1 cellular context compared by ENCODE assay signal in the genomic region with DNA sequence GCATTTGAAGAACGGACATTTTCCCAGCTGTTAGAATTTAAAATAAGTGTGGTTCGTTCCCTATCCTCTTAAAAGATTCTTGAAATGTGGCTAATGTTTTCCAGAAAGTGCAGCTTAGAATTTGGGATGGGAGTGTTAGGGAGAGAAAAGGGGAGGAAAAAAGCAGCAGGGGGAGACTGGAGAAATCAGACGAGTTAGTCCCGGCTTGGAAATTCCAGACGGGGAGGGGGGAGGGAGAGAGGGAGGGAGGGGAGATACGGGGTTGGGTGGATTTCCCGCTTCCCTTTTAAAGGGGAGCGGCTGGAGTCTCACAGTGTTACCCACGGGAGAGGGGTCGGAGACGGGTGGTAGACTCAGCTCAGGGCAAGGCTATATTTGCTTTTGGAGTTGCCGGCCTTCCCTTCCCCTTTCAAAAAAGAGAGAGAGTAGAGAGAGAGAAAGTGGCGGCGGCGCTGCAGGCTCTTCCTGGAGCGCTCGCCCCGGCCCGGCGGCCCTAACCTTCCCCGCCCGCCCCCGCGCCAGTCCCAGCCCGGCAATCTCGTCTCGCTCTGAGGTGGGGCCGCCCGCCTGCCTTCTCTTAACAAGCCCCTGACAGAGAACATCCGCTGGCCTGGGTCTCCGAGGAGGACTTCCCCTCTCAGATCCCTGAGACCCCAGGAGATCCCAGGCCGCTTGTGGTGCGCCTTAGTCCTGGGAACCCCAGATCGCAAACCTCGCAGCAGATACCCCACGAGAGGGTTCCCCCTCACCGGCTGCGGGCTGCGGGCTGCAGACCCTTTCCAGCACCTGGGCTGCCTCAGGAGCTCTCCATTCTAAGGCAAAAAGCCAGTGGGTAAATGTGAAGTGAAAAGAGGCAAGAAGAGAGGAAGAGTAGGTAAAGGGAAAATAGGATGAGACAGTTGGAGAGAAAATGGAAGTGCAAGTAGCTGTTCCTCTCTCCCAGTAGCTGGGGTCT.
TF ChIP-seq lines count a peak whose summit lies in the region.

No MANE protein-coding gene starts in this region.

TF ChIP-seq in HepG2, 621 proteins besides CTCF, POLR2A, EP300 and RAD21 (continues in another document):
- TF ChIP-seq KLF12 (CRISPR knock-in tag; IDR thresholded peaks at IDR 0.05; ENCODE audit: borderline replicate concordance), result peak; percentile 49; the same call in 1 of the 2 replicates
- no peak for TF ChIP-seq ZNF790 (CRISPR knock-in tag; IDR thresholded peaks at IDR 0.05; ENCODE audit: borderline replicate concordance)
- no peak for TF ChIP-seq EEA1 (CRISPR knock-in tag; IDR thresholded peaks at IDR 0.05; ENCODE audit: borderline replicate concordance)
- no peak for TF ChIP-seq SRF (IDR thresholded peaks at IDR 0.05; ENCODE audit: low read depth, low read length)
- TF ChIP-seq ARNT2 (CRISPR knock-in tag; IDR thresholded peaks at IDR 0.05; ENCODE audit: low read depth), result no peak
- no peak for TF ChIP-seq SATB2 (CRISPR knock-in tag; IDR thresholded peaks at IDR 0.05)
- TF ChIP-seq TFDP1 (CRISPR knock-in tag; IDR thresholded peaks at IDR 0.05; ENCODE audit: borderline replicate concordance), result peak; percentile 39; the same call in 1 of the 2 replicates
- no peak for TF ChIP-seq PHF5A (CRISPR knock-in tag; IDR thresholded peaks at IDR 0.05; ENCODE audit: low read depth, unreplicated experiment)
- TF ChIP-seq, protein P1, sequence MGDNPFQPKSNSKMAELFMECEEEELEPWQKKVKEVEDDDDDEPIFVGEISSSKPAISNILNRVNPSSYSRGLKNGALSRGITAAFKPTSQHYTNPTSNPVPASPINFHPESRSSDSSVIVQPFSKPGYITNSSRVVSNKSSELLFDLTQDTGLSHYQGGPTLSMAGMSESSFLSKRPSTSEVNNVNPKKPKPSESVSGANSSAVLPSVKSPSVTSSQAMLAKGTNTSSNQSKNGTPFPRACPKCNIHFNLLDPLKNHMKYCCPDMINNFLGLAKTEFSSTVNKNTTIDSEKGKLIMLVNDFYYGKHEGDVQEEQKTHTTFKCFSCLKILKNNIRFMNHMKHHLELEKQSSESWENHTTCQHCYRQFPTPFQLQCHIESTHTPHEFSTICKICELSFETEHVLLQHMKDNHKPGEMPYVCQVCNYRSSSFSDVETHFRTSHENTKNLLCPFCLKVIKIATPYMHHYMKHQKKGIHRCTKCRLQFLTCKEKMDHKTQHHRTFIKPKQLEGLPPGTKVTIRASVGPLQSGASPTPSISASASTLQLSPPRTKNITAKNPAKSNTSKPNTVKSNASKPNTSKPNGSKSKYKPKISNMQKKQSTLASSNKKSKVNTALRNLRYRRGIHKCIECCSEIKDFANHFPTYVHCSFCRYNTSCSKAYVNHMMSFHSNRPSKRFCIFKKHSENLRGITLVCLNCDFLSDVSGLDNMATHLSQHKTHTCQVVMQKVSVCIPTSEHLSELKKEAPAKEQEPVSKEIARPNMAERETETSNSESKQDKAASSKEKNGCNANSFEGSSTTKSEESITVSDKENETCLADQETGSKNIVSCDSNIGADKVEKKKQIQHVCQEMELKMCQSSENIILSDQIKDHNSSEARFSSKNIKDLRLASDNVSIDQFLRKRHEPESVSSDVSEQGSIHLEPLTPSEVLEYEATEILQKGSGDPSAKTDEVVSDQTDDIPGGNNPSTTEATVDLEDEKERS (CRISPR knock-in tag; IDR thresholded peaks at IDR 0.05), result no peak
- TF ChIP-seq MAFK (conservative IDR thresholded peaks at IDR 0.05 in 1 of 2, IDR thresholded peaks at IDR 0.05 in 1 of 2; ENCODE audit: low read length in 2 of 2), result no peak
- TF ChIP-seq, protein P2, sequence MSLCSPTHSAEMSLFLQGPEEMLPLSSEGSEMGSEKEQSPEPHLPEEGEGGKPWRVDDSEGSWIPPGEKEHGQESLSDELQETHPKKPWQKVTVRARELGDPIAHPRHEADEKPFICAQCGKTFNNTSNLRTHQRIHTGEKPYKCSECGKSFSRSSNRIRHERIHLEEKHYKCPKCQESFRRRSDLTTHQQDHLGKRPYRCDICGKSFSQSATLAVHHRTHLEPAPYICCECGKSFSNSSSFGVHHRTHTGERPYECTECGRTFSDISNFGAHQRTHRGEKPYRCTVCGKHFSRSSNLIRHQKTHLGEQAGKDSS (CRISPR knock-in tag; IDR thresholded peaks at IDR 0.05; ENCODE audit: borderline replicate concordance, low read depth), result peak; percentile 70; the same call in 1 of the 2 replicates
- no peak for TF ChIP-seq SSRP1 (CRISPR knock-in tag; IDR thresholded peaks at IDR 0.05)
- no peak for TF ChIP-seq RFX5 (IDR thresholded peaks at IDR 0.05; ENCODE audit: low read depth, low read length)
- TF ChIP-seq KMT2B (CRISPR knock-in tag; IDR thresholded peaks at IDR 0.05), result peak; percentile 65; the same call in 1 of the 2 replicates
- TF ChIP-seq KLF9 (CRISPR knock-in tag; IDR thresholded peaks at IDR 0.05; ENCODE audit: low read depth), result no peak
- TF ChIP-seq ZHX2 (IDR thresholded peaks at IDR 0.05; ENCODE audit: low read depth), result no peak
- no peak for TF ChIP-seq ZHX2 (CRISPR knock-in tag; IDR thresholded peaks at IDR 0.05; ENCODE audit: borderline replicate concordance)
- TF ChIP-seq ZFP90 (CRISPR knock-in tag; IDR thresholded peaks at IDR 0.05; ENCODE audit: borderline replicate concordance), result 0 out of 2 replicates have a peak, but pooled peaks have one; percentile 66
- no peak for TF ChIP-seq ZNF672 (CRISPR knock-in tag; IDR thresholded peaks at IDR 0.05)
- no peak for TF ChIP-seq ZNF460 (CRISPR knock-in tag; IDR thresholded peaks at IDR 0.05; ENCODE audit: borderline replicate concordance)
- no peak for TF ChIP-seq MTF2 (CRISPR knock-in tag; IDR thresholded peaks at IDR 0.05; ENCODE audit: borderline replicate concordance)
- TF ChIP-seq PTBP1 (IDR thresholded peaks at IDR 0.05; ENCODE audit: low read depth, low read length, poor library complexity, severe bottlenecking), result no peak
- no peak for TF ChIP-seq TBX3 (IDR thresholded peaks at IDR 0.05; ENCODE audit: borderline replicate concordance)
- TF ChIP-seq, protein P3, sequence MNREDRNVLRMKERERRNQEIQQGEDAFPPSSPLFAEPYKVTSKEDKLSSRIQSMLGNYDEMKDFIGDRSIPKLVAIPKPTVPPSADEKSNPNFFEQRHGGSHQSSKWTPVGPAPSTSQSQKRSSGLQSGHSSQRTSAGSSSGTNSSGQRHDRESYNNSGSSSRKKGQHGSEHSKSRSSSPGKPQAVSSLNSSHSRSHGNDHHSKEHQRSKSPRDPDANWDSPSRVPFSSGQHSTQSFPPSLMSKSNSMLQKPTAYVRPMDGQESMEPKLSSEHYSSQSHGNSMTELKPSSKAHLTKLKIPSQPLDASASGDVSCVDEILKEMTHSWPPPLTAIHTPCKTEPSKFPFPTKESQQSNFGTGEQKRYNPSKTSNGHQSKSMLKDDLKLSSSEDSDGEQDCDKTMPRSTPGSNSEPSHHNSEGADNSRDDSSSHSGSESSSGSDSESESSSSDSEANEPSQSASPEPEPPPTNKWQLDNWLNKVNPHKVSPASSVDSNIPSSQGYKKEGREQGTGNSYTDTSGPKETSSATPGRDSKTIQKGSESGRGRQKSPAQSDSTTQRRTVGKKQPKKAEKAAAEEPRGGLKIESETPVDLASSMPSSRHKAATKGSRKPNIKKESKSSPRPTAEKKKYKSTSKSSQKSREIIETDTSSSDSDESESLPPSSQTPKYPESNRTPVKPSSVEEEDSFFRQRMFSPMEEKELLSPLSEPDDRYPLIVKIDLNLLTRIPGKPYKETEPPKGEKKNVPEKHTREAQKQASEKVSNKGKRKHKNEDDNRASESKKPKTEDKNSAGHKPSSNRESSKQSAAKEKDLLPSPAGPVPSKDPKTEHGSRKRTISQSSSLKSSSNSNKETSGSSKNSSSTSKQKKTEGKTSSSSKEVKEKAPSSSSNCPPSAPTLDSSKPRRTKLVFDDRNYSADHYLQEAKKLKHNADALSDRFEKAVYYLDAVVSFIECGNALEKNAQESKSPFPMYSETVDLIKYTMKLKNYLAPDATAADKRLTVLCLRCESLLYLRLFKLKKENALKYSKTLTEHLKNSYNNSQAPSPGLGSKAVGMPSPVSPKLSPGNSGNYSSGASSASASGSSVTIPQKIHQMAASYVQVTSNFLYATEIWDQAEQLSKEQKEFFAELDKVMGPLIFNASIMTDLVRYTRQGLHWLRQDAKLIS (CRISPR knock-in tag; IDR thresholded peaks at IDR 0.05), result no peak
- TF ChIP-seq ZFP36 (IDR thresholded peaks at IDR 0.05; ENCODE audit: borderline replicate concordance, low read depth, low read length, partially characterized antibody), result no peak
- TF ChIP-seq NFRKB (IDR thresholded peaks at IDR 0.05), result no peak
- TF ChIP-seq, protein P4, sequence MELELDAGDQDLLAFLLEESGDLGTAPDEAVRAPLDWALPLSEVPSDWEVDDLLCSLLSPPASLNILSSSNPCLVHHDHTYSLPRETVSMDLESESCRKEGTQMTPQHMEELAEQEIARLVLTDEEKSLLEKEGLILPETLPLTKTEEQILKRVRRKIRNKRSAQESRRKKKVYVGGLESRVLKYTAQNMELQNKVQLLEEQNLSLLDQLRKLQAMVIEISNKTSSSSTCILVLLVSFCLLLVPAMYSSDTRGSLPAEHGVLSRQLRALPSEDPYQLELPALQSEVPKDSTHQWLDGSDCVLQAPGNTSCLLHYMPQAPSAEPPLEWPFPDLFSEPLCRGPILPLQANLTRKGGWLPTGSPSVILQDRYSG (CRISPR knock-in tag; IDR thresholded peaks at IDR 0.05), result no peak
- TF ChIP-seq, protein P5, sequence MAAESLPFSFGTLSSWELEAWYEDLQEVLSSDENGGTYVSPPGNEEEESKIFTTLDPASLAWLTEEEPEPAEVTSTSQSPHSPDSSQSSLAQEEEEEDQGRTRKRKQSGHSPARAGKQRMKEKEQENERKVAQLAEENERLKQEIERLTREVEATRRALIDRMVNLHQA (CRISPR knock-in tag; IDR thresholded peaks at IDR 0.05), result no peak
- TF ChIP-seq NR0B2 (CRISPR knock-in tag; IDR thresholded peaks at IDR 0.05), result no peak
- no peak for TF ChIP-seq ZSCAN22 (CRISPR knock-in tag; IDR thresholded peaks at IDR 0.05)
- TF ChIP-seq ASH2L (IDR thresholded peaks at IDR 0.05; ENCODE audit: insufficient read length, low read depth, low read length), result peak; percentile 95
- peak; percentile 61 for TF ChIP-seq HNRNPK (IDR thresholded peaks at IDR 0.05; ENCODE audit: low read depth, low read length, poor library complexity, severe bottlenecking)
- TF ChIP-seq ZNF274 (CRISPR knock-in tag; IDR thresholded peaks at IDR 0.05), result no peak; the same call in 1 of the 2 replicates
- TF ChIP-seq ZHX1 (CRISPR knock-in tag; IDR thresholded peaks at IDR 0.05; ENCODE audit: low read depth), result no peak
- TF ChIP-seq ZNF777 (CRISPR knock-in tag; IDR thresholded peaks at IDR 0.05), result no peak
